8 cellular contexts compared by ENCODE assay signal in genomic region chr17:8176197-8176940, GRCh38.
DNase-seq lines count a peak whose midpoint lies in the region; ATAC-seq lines count a peak whose summit lies in the region.

Gene TMEM107 (minus strand): TSS chr17:8176380. CDS start chr17:8176286, 94 bp downstream.

- ATAC-seq in HG02852 (IDR thresholded peaks at IDR 0.05; ENCODE audit: unreplicated experiment), result peak; percentile 36
- no peak for ATAC-seq in GM19467 (IDR thresholded peaks at IDR 0.05; ENCODE audit: unreplicated experiment)

- DNase-seq in GDM1 (lab: John Stamatoyannopoulos, UW) (peak; percentile 72), NCI-H345 treated with DMSO at 0.1 percent for 48 hours (lab: John Stamatoyannopoulos, UW; ENCODE audit: unreplicated experiment) (peak; percentile 64), kidney tubule cell (ENCODE audit: low spot score) (peak; percentile 85)
- DNase-seq in activated CD4-positive, alpha-beta T cell treated with anti-CD3 and anti-CD28 coated beads for 4 hours, result peak; percentile 85
- peak; percentile 74 to 78 for DNase-seq in stimulated activated CD4-positive, alpha-beta T cell treated with anti-CD3 and anti-CD28 coated beads, Interleukin-15, amount 100 ng/mL, for 48 hours (ENCODE audit: low read depth in 2 of 2)

- H3K27ac ChIP-seq in cingulate gyrus (ENCODE audit: low read depth, low read length), result peak within 1 kb of the TSS; percentile 79
